ENCODE assay signal across 8 cellular contexts in genomic region chr17:2710804-2711607, GRCh38. TPM values are rescaled to one million over a fixed set of nuclear protein-coding genes. Genes with fewer than 3 reads are reported as not detected.
A peak's percentile ranks its signal among the peaks of the same experiment; 100 is the strongest.
DNase-seq lines count a peak whose midpoint lies in the region; ATAC-seq and TF ChIP-seq lines count a peak whose summit lies in the region.

No MANE protein-coding gene starts in this region.

- 1% methylated on average over 50 to 82 of the region's 82 CpGs for WGBS in esophagus, 2 donors

- DNase-seq in AG04449 (ENCODE audit: low read depth, low spot score) (no peak), neural progenitor cell (ENCODE audit: low spot score) (peak; percentile 70), NCI-H1436 (lab: John Stamatoyannopoulos, UW) (no peak), glomerular visceral epithelial cell (ENCODE audit: extremely low spot score) (no peak)
- peak; percentile 62 for DNase-seq in activated CD4-positive, alpha-beta T cell treated with anti-CD3 and anti-CD28 coated beads for 48 hours

- H3K27me3 ChIP-seq in esophagus (ENCODE audit: control insufficient read depth in 1 of 2, insufficient read depth in 2 of 2, low read length in 2 of 2): no peaks in the 10 kb centered on the region
- H3K27me3 ChIP-seq in neural progenitor cell: peaks cover 31% of the 10 kb centered on the region

- H2AFZ ChIP-seq in neural progenitor cell (replicated peaks): peak overlapping the region; percentile 85

- no peaks in the 10 kb centered on the region for H3K9me3 Mint-ChIP-seq in neural progenitor cell

- peak; percentile 10 for ATAC-seq in GM19043 (IDR thresholded peaks at IDR 0.05; ENCODE audit: low read depth, unreplicated experiment)
- peak; percentile 27 for ATAC-seq in HG03439 (IDR thresholded peaks at IDR 0.05; ENCODE audit: unreplicated experiment)

- POLR2A ChIA-PET in AG04449 (lab: Yijun Ruan, JAX): interaction anchor here (1.5 kb wide), 1 partner anchor 14 kb away, joined by 3 read pairs; no protein-coding TSS in a partner anchor

- CTCF ChIA-PET in AG04449 (lab: Yijun Ruan, JAX): no interaction called here

- peak overlapping the region; percentile 89 for H3K4me3 Mint-ChIP-seq in neural progenitor cell

- H3K36me3 Mint-ChIP-seq in neural progenitor cell: no peaks in the 10 kb centered on the region

- H3K79me2 ChIP-seq in neural progenitor cell (ENCODE audit: low read depth): peaks cover 46% of the 10 kb centered on the region

- peaks cover 15% of the 10 kb centered on the region for H3F3A ChIP-seq in neural progenitor cell (ENCODE audit: low read depth)

- TF ChIP-seq CTCF in AG04449 (IDR thresholded peaks at IDR 0.05; ENCODE audit: insufficient read depth, low read length, missing control alignments) (no peak), neural progenitor cell (IDR thresholded peaks at IDR 0.05) (no peak)

- H3K27me3 Mint-ChIP-seq in neural progenitor cell (ENCODE audit: insufficient read depth, low read depth): peaks cover 11% of the 10 kb centered on the region

- H3K4me2 ChIP-seq in neural progenitor cell: peak overlapping the region; percentile 93

- H3K4me1 Mint-ChIP-seq in neural progenitor cell: peaks cover 25% of the 10 kb centered on the region

- peaks cover 42% of the 10 kb centered on the region for H4K20me1 ChIP-seq in neural progenitor cell (ENCODE audit: low read depth)

- no peak overlapping the region for H3K9ac ChIP-seq in neural progenitor cell

- H3K9me3 ChIP-seq in esophagus (ENCODE audit: control insufficient read depth in 2 of 2, insufficient read depth in 1 of 2, low read depth in 1 of 2, low read length in 1 of 2) (no peaks in the 10 kb centered on the region), neural progenitor cell (ENCODE audit: low read depth) (no peaks in the 10 kb centered on the region)

- peak overlapping the region; percentile 74 for H3K4me3 ChIP-seq in AG04449 (ENCODE audit: low read depth, low read length)
- H3K4me3 ChIP-seq in esophagus (ENCODE audit: low read depth in 1 of 2, low read length in 2 of 2): peak overlapping the region; percentile 82 to 87
- peak overlapping the region; percentile 66 for H3K4me3 ChIP-seq in neural progenitor cell

- H3K36me3 ChIP-seq in esophagus (ENCODE audit: control insufficient read depth in 2 of 2, insufficient read depth in 2 of 2, low read length in 1 of 2): peaks cover 0 to 3% of the 10 kb centered on the region in 2 donors
- no peaks in the 10 kb centered on the region for H3K36me3 ChIP-seq in neural progenitor cell

- peaks cover 19 to 35% of the 10 kb centered on the region in 2 donors for H3K4me1 ChIP-seq in esophagus (ENCODE audit: control insufficient read depth in 2 of 2, insufficient read depth in 2 of 2, low read length in 1 of 2)
- no peaks in the 10 kb centered on the region for H3K4me1 ChIP-seq in neural progenitor cell

- H3K27ac ChIP-seq in esophagus (ENCODE audit: low read depth in 2 of 2, low read length in 1 of 2) (peak overlapping the region; percentile 87 to 97), neural progenitor cell (no peak overlapping the region)

- no peak overlapping the region for H3K27ac Mint-ChIP-seq in neural progenitor cell

RNA-seq across cellular contexts. Expression of gene CLUH, which starts 0.6 kb away (rescaled TPM):
- polyA plus RNA-seq in esophagus: 10 to 100 TPM; 65.2 to 85.5 TPM
- 6.8 and 25.3 TPM in 2 replicates for total RNA-seq in neural progenitor cell (ENCODE audit: low replicate concordance)

RNA-seq across cellular contexts. Expression of gene CCDC92B, which starts 38.4 kb away (rescaled TPM):
- 1 to 10 TPM in 1 of 2 donors, under 1 TPM in 1; 0.44 to 1.2 TPM for polyA plus RNA-seq in esophagus
- total RNA-seq in neural progenitor cell (ENCODE audit: low replicate concordance): 0.17 and 0.77 TPM in 2 replicates

Comparison
In these comparisons a context has a peak if more than half of its experiments do, and no peak if none do; other contexts are left out.
1. DNase-seq: peak in activated CD4-positive, alpha-beta T cell treated with anti-CD3 and anti-CD28 coated beads for 48 hours (single experiment) and neural progenitor cell (single experiment); none in AG04449 (single experiment), NCI-H1436 (single experiment) and glomerular visceral epithelial cell (single experiment).
2. Peak in every context shown above with its lines, with median percentiles within 50 percentile points of each other: H3K4me3 ChIP-seq.